Comparison of ENCODE assay signal across 13 cellular contexts in genomic region chr1:85320371-85321131, GRCh38. TPM values are rescaled to one million over a fixed set of nuclear protein-coding genes. Genes with fewer than 3 reads are reported as not detected.
DNase-seq lines count a peak whose midpoint lies in the region; ATAC-seq and TF ChIP-seq lines count a peak whose summit lies in the region.
"Had no signal": no experiment of that assay in that cellular context is flagged by ENCODE, and none has a peak within 500 bp of the region (broad histone marks: within the 10 kb centered on the region; RNA-seq: fewer than 3 reads in every experiment).

No MANE protein-coding gene starts in this region.

- H4K20me1 ChIP-seq in PC-9 (ENCODE audit: insufficient read depth) (no peaks in the 10 kb centered on the region), osteoblast (ENCODE audit: insufficient read depth, low read length) (no peaks in the 10 kb centered on the region)

- no peak overlapping the region for H3K4me3 Mint-ChIP-seq in endothelial cell (ENCODE audit: unreplicated experiment)
- H3K4me3 Mint-ChIP-seq: activated CD4-positive, alpha-beta T cell treated with anti-CD3 and anti-CD28 coated beads, Interleukin-2, amount 10 ng/mL, durations not matched to agents 7 days and 5 days had no signal

- ATAC-seq in GM18498 (IDR thresholded peaks at IDR 0.05; ENCODE audit: unreplicated experiment) (peak; percentile 42), GM21529 (IDR thresholded peaks at IDR 0.05; ENCODE audit: unreplicated experiment) (no peak)

- H3K36me3 Mint-ChIP-seq in endothelial cell (ENCODE audit: low read depth, unreplicated experiment), result no peaks in the 10 kb centered on the region

- DNase-seq in PC-9 (peak; percentile 48 to 63), endothelial cell (ENCODE audit: low spot score) (no peak), osteoblast (ENCODE audit: insufficient read length, low spot score, missing footprints) (peak; percentile 63), transverse colon (no peak), NCI-H345 treated with DMSO at 0.1 percent for 48 hours (lab: John Stamatoyannopoulos, UW; ENCODE audit: unreplicated experiment) (no peak), NCI-H82 (lab: John Stamatoyannopoulos, UW) (no peak)
- DNase-seq: activated CD4-positive, alpha-beta T cell treated with anti-CD3 and anti-CD28 coated beads, Interleukin-2, amount 10 ng/mL, durations not matched to agents 7 days and 5 days; activated gamma-delta T cell treated with Interleukin-2 at 50 U/mL for 16 hours; dorsolateral prefrontal cortex; NCI-H526 treated with DMSO at 0.1 percent for 48 hours had no signal

- H3K9me2 ChIP-seq in PC-9 (ENCODE audit: insufficient read depth), result no peaks in the 10 kb centered on the region

- peaks cover 34% of the 10 kb centered on the region for H3K4me1 Mint-ChIP-seq in endothelial cell (ENCODE audit: unreplicated experiment)

- peaks cover 10% of the 10 kb centered on the region; the same call in 1 of the 2 replicates for H3K36me3 ChIP-seq in PC-9 (ENCODE audit: low read depth)
- H3K36me3 ChIP-seq in osteoblast (ENCODE audit: insufficient read depth, low read length), result peaks cover 67% of the 10 kb centered on the region
- no peaks in the 10 kb centered on the region for H3K36me3 ChIP-seq in transverse colon

- intact Hi-C loops in PC-9 (cut with micrococcal nuclease; ENCODE audit: unreplicated experiment), result no loop called here
- intact Hi-C loops in transverse colon (cut with DNase I; ENCODE audit: low total_unique reads), result no loop called here

- H3F3A ChIP-seq in PC-9 (ENCODE audit: insufficient read depth, low read depth), result peaks cover 15% of the 10 kb centered on the region

- H2AFZ ChIP-seq in PC-9 (no peak overlapping the region), osteoblast (ENCODE audit: low read length) (no peak overlapping the region)

- TF ChIP-seq EP300 in transverse colon (IDR thresholded peaks at IDR 0.05; ENCODE audit: low read depth), result no peak

- peak overlapping the region; percentile 95 for H3K27ac Mint-ChIP-seq in endothelial cell (ENCODE audit: unreplicated experiment)
- H3K27ac Mint-ChIP-seq: activated CD4-positive, alpha-beta T cell treated with anti-CD3 and anti-CD28 coated beads, Interleukin-2, amount 10 ng/mL, durations not matched to agents 7 days and 5 days had no signal

- no peaks in the 10 kb centered on the region for H3K9me3 ChIP-seq in PC-9 (ENCODE audit: insufficient read depth, low read depth)
- H3K9me3 ChIP-seq in osteoblast (ENCODE audit: low read depth, low read length), result no peaks in the 10 kb centered on the region
- H3K9me3 ChIP-seq in transverse colon, result no peaks in the 10 kb centered on the region

- peaks cover 2% of the 10 kb centered on the region for H3K27me3 Mint-ChIP-seq in endothelial cell (ENCODE audit: unreplicated experiment)

- CTCF ChIA-PET in PC-9 (lab: Charles Lee), result interaction anchor here (0.6 to 0.7 kb wide), 5 partner anchors 12 to 255 kb away, joined by 3 to 8 read pairs (median 6); no protein-coding TSS in a partner anchor

- peaks cover 14% of the 10 kb centered on the region for H3K4me1 ChIP-seq in PC-9 (replicated peaks; ENCODE audit: insufficient read depth)
- H3K4me1 ChIP-seq in osteoblast (ENCODE audit: insufficient read depth, low read length), result peaks cover 80% of the 10 kb centered on the region
- H3K4me1 ChIP-seq in transverse colon, result no peaks in the 10 kb centered on the region

- H3K79me2 ChIP-seq in PC-9 (ENCODE audit: low read depth) (no peaks in the 10 kb centered on the region), osteoblast (ENCODE audit: insufficient read depth, low read length) (peaks cover 26% of the 10 kb centered on the region)

- BruUV-seq in PC-9 (replicated peaks; lab: Mats Ljungman, UMichigan), result TSS peak; percentile 84

- 82 to 85% methylated on average over 1 to 2 of the region's 2 CpGs for WGBS in transverse colon (ENCODE audit: low coverage in 1 of 2), 2 donors

- TF ChIP-seq CTCF in PC-9 (conservative IDR thresholded peaks at IDR 0.05) (no peak), endothelial cell (IDR thresholded peaks at IDR 0.05; ENCODE audit: unreplicated experiment) (no peak), osteoblast (IDR thresholded peaks at IDR 0.05; ENCODE audit: extremely low read depth, low read depth, low read length) (no peak), transverse colon (IDR thresholded peaks at IDR 0.05) (no peak)

- in situ Hi-C loops in transverse colon (cut with MboI; ENCODE audit: low pct_ligation_motif_present in 1 of 4, low pct_unique_long_range_greater_than_20kb in 1 of 4, low sequenced_read_pairs in 3 of 4), result loop anchor here (25.0 kb wide), 5 partner anchors 167 to 842 kb away; partner anchors contain the start of genes CCN1 (in 4 of the 4) and COL24A1 (in 1 of the 4)

- H3K27ac ChIP-seq in PC-9, result peak overlapping the region; percentile 40; the same call in 1 of the 2 replicates
- peak overlapping the region; percentile 98 for H3K27ac ChIP-seq in osteoblast (ENCODE audit: low read depth, low read length)
- H3K27ac ChIP-seq in transverse colon, result no peak overlapping the region
- H3K27ac ChIP-seq: dorsolateral prefrontal cortex, HL-60 had no signal

- H3K4me3 ChIP-seq in PC-9, result no peak overlapping the region
- peak overlapping the region; percentile 36 for H3K4me3 ChIP-seq in osteoblast (ENCODE audit: insufficient read depth, low read length)
- no peak overlapping the region for H3K4me3 ChIP-seq in transverse colon
- H3K4me3 ChIP-seq: dorsolateral prefrontal cortex had no signal

- POLR2A ChIA-PET in PC-9 (lab: Charles Lee; ENCODE audit: unreplicated experiment), result interaction anchor here (0.5 to 0.7 kb wide), 5 partner anchors 43 to 541 kb away, joined by 3 to 6 read pairs (median 4); no protein-coding TSS in a partner anchor

- no peaks in the 10 kb centered on the region for H3K9me3 Mint-ChIP-seq in endothelial cell (ENCODE audit: unreplicated experiment)
- H3K9me3 Mint-ChIP-seq: activated CD4-positive, alpha-beta T cell treated with anti-CD3 and anti-CD28 coated beads, Interleukin-2, amount 10 ng/mL, durations not matched to agents 7 days and 5 days had no signal

- no peaks in the 10 kb centered on the region for H3K27me3 ChIP-seq in PC-9 (ENCODE audit: insufficient read depth, low read depth)
- no peaks in the 10 kb centered on the region for H3K27me3 ChIP-seq in osteoblast (ENCODE audit: insufficient read depth, low read length)
- no peaks in the 10 kb centered on the region for H3K27me3 ChIP-seq in transverse colon
- H3K27me3 ChIP-seq: dorsolateral prefrontal cortex had no signal

- H3K4me2 ChIP-seq in PC-9 (0 out of 2 replicates have a peak overlapping the region, but pooled peaks have one; percentile 20), osteoblast (ENCODE audit: insufficient read depth, low read length) (peak overlapping the region; percentile 67)

- no peak for TF ChIP-seq POLR2A in transverse colon (IDR thresholded peaks at IDR 0.05)

RNA-seq across cellular contexts. Expression of gene BCL10, which starts 44.1 kb away (rescaled TPM):
- 30.4 and 32.0 TPM in 2 replicates for total RNA-seq in PC-9 (2021)
- total RNA-seq in endothelial cell (ENCODE audit: unreplicated experiment), result 33.6 TPM
- total RNA-seq in osteoblast, result 30.4 and 35.7 TPM in 2 replicates
- total RNA-seq in transverse colon, result 10 to 100 TPM; 34.2 to 65.5 (median 56.5) TPM

Comparison
In these comparisons a context has a peak if more than half of its experiments do, and no peak if none do; other contexts are left out.
1. DNase-seq: peak in PC-9 (2 of 2) and osteoblast (single experiment); none in endothelial cell (single experiment), transverse colon (single experiment), NCI-H345 treated with DMSO at 0.1 percent for 48 hours (single experiment) and NCI-H82 (single experiment).
2. H3K27ac ChIP-seq: peak in PC-9 (single experiment) and osteoblast (single experiment); none in transverse colon (0 of 4).